In genomic region chr17:4364622-4365041, GRCh38 we compare ENCODE assay signal across 1 cellular context.
TF ChIP-seq lines count a peak whose summit lies in the region.

No MANE protein-coding gene starts in this region.

TF ChIP-seq in K562, 482 proteins besides CTCF, POLR2A, EP300 and RAD21 (continued from another document):
- TF ChIP-seq MLX (CRISPR knock-in tag; conservative IDR thresholded peaks at IDR 0.05) (no peak), ZNF253 (CRISPR knock-in tag; conservative IDR thresholded peaks at IDR 0.05) (no peak), ZBTB33 (CRISPR knock-in tag; IDR thresholded peaks at IDR 0.05) (peak; percentile 82; the same call in 1 of the 2 replicates), ARID4B (CRISPR knock-in tag; IDR thresholded peaks at IDR 0.05) (peak; percentile 21; the same call in 1 of the 2 replicates)
